12 cellular contexts compared by ENCODE assay signal in the genomic region with DNA sequence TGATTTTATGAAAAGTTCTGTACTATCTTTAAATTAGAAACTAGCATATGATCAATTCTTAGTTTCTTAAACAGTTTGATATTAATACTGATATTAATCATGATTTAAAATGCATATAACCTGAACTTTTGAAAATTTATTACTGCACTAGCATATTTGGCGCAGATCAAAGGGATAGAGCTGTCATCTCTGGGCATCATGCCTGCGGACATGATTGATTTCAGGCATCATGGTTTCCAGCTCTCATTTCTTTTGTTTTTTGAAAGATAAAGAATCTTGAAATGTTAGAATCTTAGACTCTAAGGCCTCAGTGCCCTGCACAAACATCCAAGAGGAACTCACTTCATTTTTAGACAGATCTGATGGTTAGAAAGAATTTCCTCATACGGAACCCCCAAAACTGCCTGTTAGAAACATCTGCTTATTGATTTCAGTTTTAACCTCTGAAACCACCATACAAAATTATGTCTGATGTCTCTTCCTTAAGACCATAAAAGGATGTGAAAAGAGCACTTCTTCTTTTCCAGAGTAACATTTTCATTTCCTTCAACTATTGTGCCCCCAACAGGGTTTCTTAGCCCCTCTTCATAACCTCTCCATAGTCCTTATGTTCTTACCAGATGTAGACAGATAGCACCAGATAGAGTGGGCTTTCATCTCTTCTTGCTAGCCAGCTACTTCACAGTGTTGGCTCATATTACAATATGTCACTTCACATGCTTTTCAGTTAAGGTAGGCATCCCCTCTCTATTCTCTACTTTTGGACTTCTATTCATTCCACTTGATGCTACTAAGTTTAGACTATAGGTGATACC.
A peak's percentile ranks its signal among the peaks of the same experiment; 100 is the strongest.
DNase-seq lines count a peak whose midpoint lies in the region; ATAC-seq and TF ChIP-seq lines count a peak whose summit lies in the region.
"Had no signal": no experiment of that assay in that cellular context is flagged by ENCODE, and none has a peak within 500 bp of the region (broad histone marks: within the 10 kb centered on the region; RNA-seq: fewer than 3 reads in every experiment).

No MANE protein-coding gene starts in this region.

- no peaks in the 10 kb centered on the region for H3K36me3 Mint-ChIP-seq in activated T-helper 2 cell treated with anti-CD3 and anti-CD28 coated beads, Interferon-gamma antibody, Interleukin-2, Interleukin-4, amounts not matched to agents 10 μg/mL and 5 μg/mL and 100 μg/mL, durations not matched to agents 14 hours and 24 hours and 36 hours (ENCODE audit: low read depth)

- no peak overlapping the region for H3K4me3 ChIP-seq in MG63
- H3K4me3 ChIP-seq in ovary = no peak overlapping the region
- no peak overlapping the region for H3K4me3 ChIP-seq in lower leg skin (ENCODE audit: low read depth, poor library complexity, severe bottlenecking)
- H3K4me3 ChIP-seq: hepatocyte had no signal

- H3K36me3 ChIP-seq in MG63 = no peaks in the 10 kb centered on the region
- H3K36me3 ChIP-seq in ovary = no peaks in the 10 kb centered on the region

- H3K9me3 ChIP-seq in MG63 = no peaks in the 10 kb centered on the region
- H3K9me3 ChIP-seq in ovary = no peaks in the 10 kb centered on the region

- peak overlapping the region; percentile 52 for H3K27ac Mint-ChIP-seq in activated T-helper 2 cell treated with anti-CD3 and anti-CD28 coated beads, Interferon-gamma antibody, Interleukin-2, Interleukin-4, amounts not matched to agents 10 μg/mL and 5 μg/mL and 100 μg/mL, durations not matched to agents 14 hours and 24 hours and 36 hours

- no peaks in the 10 kb centered on the region for H3K9me3 Mint-ChIP-seq in activated T-helper 2 cell treated with anti-CD3 and anti-CD28 coated beads, Interferon-gamma antibody, Interleukin-2, Interleukin-4, amounts not matched to agents 10 μg/mL and 5 μg/mL and 100 μg/mL, durations not matched to agents 14 hours and 24 hours and 36 hours

- ATAC-seq in GM18520 (IDR thresholded peaks at IDR 0.05; ENCODE audit: unreplicated experiment) (peak; percentile 91), GM21619 (IDR thresholded peaks at IDR 0.05; ENCODE audit: unreplicated experiment) (peak; percentile 93), HG03432 (IDR thresholded peaks at IDR 0.05; ENCODE audit: unreplicated experiment) (peak; percentile 93)

- H3K4me3 Mint-ChIP-seq in activated T-helper 2 cell treated with anti-CD3 and anti-CD28 coated beads, Interferon-gamma antibody, Interleukin-2, Interleukin-4, amounts not matched to agents 10 μg/mL and 5 μg/mL and 100 μg/mL, durations not matched to agents 14 hours and 24 hours and 36 hours (ENCODE audit: low read depth) = peak overlapping the region; percentile 8

- H3K4me1 Mint-ChIP-seq in activated T-helper 2 cell treated with anti-CD3 and anti-CD28 coated beads, Interferon-gamma antibody, Interleukin-2, Interleukin-4, amounts not matched to agents 10 μg/mL and 5 μg/mL and 100 μg/mL, durations not matched to agents 14 hours and 24 hours and 36 hours (ENCODE audit: low read depth) = peaks cover 30% of the 10 kb centered on the region

- no peaks in the 10 kb centered on the region for H3K27me3 Mint-ChIP-seq in activated T-helper 2 cell treated with anti-CD3 and anti-CD28 coated beads, Interferon-gamma antibody, Interleukin-2, Interleukin-4, amounts not matched to agents 10 μg/mL and 5 μg/mL and 100 μg/mL, durations not matched to agents 14 hours and 24 hours and 36 hours (ENCODE audit: low read depth)

- TF ChIP-seq CTCF in ovary (IDR thresholded peaks at IDR 0.05) (no peak), lower leg skin (IDR thresholded peaks at IDR 0.05) (no peak)

- TF ChIP-seq EP300 in ovary (IDR thresholded peaks at IDR 0.05) = no peak

- H3K27ac ChIP-seq in ovary = no peak overlapping the region
- H3K27ac ChIP-seq: hepatocyte, VCaP had no signal

- intact Hi-C loops in activated T-helper 2 cell treated with anti-CD3 and anti-CD28 coated beads, Interferon-gamma antibody, Interleukin-2, Interleukin-4, amounts not matched to agents 10 μg/mL and 5 μg/mL and 100 μg/mL, durations not matched to agents 14 hours and 24 hours and 36 hours (cut with micrococcal nuclease) = no loop called here
- intact Hi-C loops in ovary (cut with DNase I) = no loop called here
- intact Hi-C loops in lower leg skin (cut with DNase I; ENCODE audit: low total_unique reads) = no loop called here

- 84 to 93% (median 84%) methylated on average over 3 of the region's 3 CpGs for WGBS in ovary, 3 donors
- 49 to 54% methylated on average over 3 of the region's 3 CpGs for WGBS in lower leg skin, 2 donors

- no peaks in the 10 kb centered on the region for H3K27me3 ChIP-seq in MG63
- H3K27me3 ChIP-seq in ovary = no peaks in the 10 kb centered on the region
- H3K27me3 ChIP-seq: hepatocyte had no signal

- no peak for DNase-seq in activated T-helper 2 cell treated with anti-CD3 and anti-CD28 coated beads, Interferon-gamma antibody, Interleukin-2, Interleukin-4, amounts not matched to agents 10 μg/mL and 5 μg/mL and 100 μg/mL, durations not matched to agents 14 hours and 24 hours and 36 hours (ENCODE audit: low spot score)
- DNase-seq in MG63 = no peak
- no peak for DNase-seq in ovary
- no peak for DNase-seq in lower leg skin (ENCODE audit: low spot score in 2 of 2)
- no peak for DNase-seq in stimulated activated naive CD4-positive, alpha-beta T cell (lab: John Stamatoyannopoulos, UW)
- DNase-seq: NCI-H1694, posterior cingulate gyrus had no signal

- no peak for TF ChIP-seq POLR2A in ovary (IDR thresholded peaks at IDR 0.05)
- no peak for TF ChIP-seq POLR2A in lower leg skin (IDR thresholded peaks at IDR 0.05)

- H3K4me1 ChIP-seq in ovary (ENCODE audit: insufficient read depth) = no peaks in the 10 kb centered on the region
